Comparison of ENCODE assay signal across 14 cellular contexts in the genomic region with DNA sequence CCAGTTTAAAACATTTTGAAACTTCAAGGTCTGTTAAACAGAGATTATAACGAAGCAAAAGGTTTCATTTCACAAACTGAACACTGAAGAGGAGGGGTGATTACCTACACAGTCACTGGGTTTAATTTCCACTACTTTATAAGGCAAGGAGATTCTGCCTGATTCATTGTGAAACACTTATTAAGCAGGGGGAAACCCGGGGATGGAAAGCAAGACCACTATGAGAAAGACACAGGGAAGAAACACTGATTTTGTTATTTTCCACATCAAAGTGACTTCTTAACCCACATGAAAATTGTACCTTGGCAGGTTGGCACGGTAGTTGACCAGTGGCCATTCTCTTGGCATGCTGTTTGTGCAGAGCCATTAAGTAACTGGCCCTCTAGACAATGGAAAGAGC. TPM values are rescaled to one million over a fixed set of nuclear protein-coding genes. Genes with fewer than 3 reads are reported as not detected.
A peak's percentile ranks its signal among the peaks of the same experiment; 100 is the strongest.
DNase-seq lines count a peak whose midpoint lies in the region; ATAC-seq and FAIRE-seq lines count a peak whose summit lies in the region.
"Had no signal": no experiment of that assay in that cellular context is flagged by ENCODE, and none has a peak within 500 bp of the region (broad histone marks: within the 10 kb centered on the region; RNA-seq: fewer than 3 reads in every experiment).

No MANE protein-coding gene starts in this region.

- no peak overlapping the region for H3K27ac Mint-ChIP-seq in activated CD4-positive, alpha-beta T cell treated with anti-CD3 and anti-CD28 coated beads, Interleukin-2, amount 10 ng/mL, durations not matched to agents 7 days and 5 days

- no peak for FAIRE-seq in frontal cortex (lab: Jason Lieb, UNC)
- FAIRE-seq: A204.1 had no signal

- CTCF ChIA-PET in activated CD4-positive, alpha-beta T cell treated with anti-CD3 and anti-CD28 coated beads, Interleukin-2, amount 10 ng/mL, durations not matched to agents 7 days and 5 days (lab: Charles Lee), result interaction anchor here (0.6 to 2.6 kb wide), 3 partner anchors 106 to 118 kb away, joined by 3 to 11 read pairs (median 3); no protein-coding TSS in a partner anchor

- peak; percentile 74 for ATAC-seq in GM21390 (IDR thresholded peaks at IDR 0.05; ENCODE audit: unreplicated experiment)
- ATAC-seq in HG03565 (IDR thresholded peaks at IDR 0.05; ENCODE audit: unreplicated experiment), result peak; percentile 76
- no peak for ATAC-seq in GM19023 (IDR thresholded peaks at IDR 0.05; ENCODE audit: unreplicated experiment)

- POLR2A ChIA-PET in activated CD4-positive, alpha-beta T cell treated with anti-CD3 and anti-CD28 coated beads, Interleukin-2, amount 10 ng/mL, durations not matched to agents 7 days and 5 days (lab: Charles Lee), result no interaction called here

- no peaks in the 10 kb centered on the region for H3K36me3 Mint-ChIP-seq in activated CD4-positive, alpha-beta T cell treated with anti-CD3 and anti-CD28 coated beads, Interleukin-2, amount 10 ng/mL, durations not matched to agents 7 days and 5 days (ENCODE audit: low read depth)

- H3K4me3 Mint-ChIP-seq in activated CD4-positive, alpha-beta T cell treated with anti-CD3 and anti-CD28 coated beads, Interleukin-2, amount 10 ng/mL, durations not matched to agents 7 days and 5 days, result no peak overlapping the region

- peaks cover 42% of the 10 kb centered on the region for H3K4me1 Mint-ChIP-seq in activated CD4-positive, alpha-beta T cell treated with anti-CD3 and anti-CD28 coated beads, Interleukin-2, amount 10 ng/mL, durations not matched to agents 7 days and 5 days

- H3K9me3 Mint-ChIP-seq in activated CD4-positive, alpha-beta T cell treated with anti-CD3 and anti-CD28 coated beads, Interleukin-2, amount 10 ng/mL, durations not matched to agents 7 days and 5 days, result no peaks in the 10 kb centered on the region

- peaks cover 5% of the 10 kb centered on the region for H3K27me3 Mint-ChIP-seq in activated CD4-positive, alpha-beta T cell treated with anti-CD3 and anti-CD28 coated beads, Interleukin-2, amount 10 ng/mL, durations not matched to agents 7 days and 5 days

- DNase-seq in activated CD4-positive, alpha-beta T cell treated with anti-CD3 and anti-CD28 coated beads for 48 hours, result peak; percentile 54
- DNase-seq in activated CD4-positive, alpha-beta T cell treated with anti-CD3 and anti-CD28 coated beads, Interleukin-2, amount 10 ng/mL, durations not matched to agents 7 days and 5 days, result no peak
- peak; percentile 37 for DNase-seq in stimulated activated CD4-positive, alpha-beta T cell treated with anti-CD3 and anti-CD28 coated beads, Interleukin-1b, Interleukin-23, amount 100 ng/mL, for 48 hours
- no peak for DNase-seq in SW 1271 (lab: John Stamatoyannopoulos, UW)
- no peak for DNase-seq in frontal cortex (ENCODE audit: low spot score in 2 of 2)
- DNase-seq: effector memory CD4-positive, alpha-beta T cell; head of caudate nucleus; NCI-H1105 treated with DMSO at 0.1 percent for 48 hours; occipital lobe; SHP77 treated with DMSO at 0.1 percent for 48 hours had no signal

RNA-seq across cellular contexts. Expression of a gene that starts 8.1 kb away (rescaled TPM):
- 10 to 100 TPM; 12.2 to 15.7 TPM for total RNA-seq in activated CD4-positive, alpha-beta T cell treated with anti-CD3 and anti-CD28 coated beads, Interleukin-2, amount 10 ng/mL, durations not matched to agents 7 days and 5 days
- total RNA-seq in frontal cortex, result not detected

RNA-seq across cellular contexts. Expression of a gene that starts 35.5 kb away (rescaled TPM):
- under 1 TPM; 0.45 to 0.48 TPM for total RNA-seq in activated CD4-positive, alpha-beta T cell treated with anti-CD3 and anti-CD28 coated beads, Interleukin-2, amount 10 ng/mL, durations not matched to agents 7 days and 5 days
- total RNA-seq in frontal cortex, result not detected

Comparison
In these comparisons a context has a peak if more than half of its experiments do, and no peak if none do; other contexts are left out.
1. DNase-seq: peak in activated CD4-positive, alpha-beta T cell treated with anti-CD3 and anti-CD28 coated beads for 48 hours (single experiment) and stimulated activated CD4-positive, alpha-beta T cell treated with anti-CD3 and anti-CD28 coated beads, Interleukin-1b, Interleukin-23, amount 100 ng/mL, for 48 hours (single experiment); none in activated CD4-positive, alpha-beta T cell treated with anti-CD3 and anti-CD28 coated beads, Interleukin-2, amount 10 ng/mL, durations not matched to agents 7 days and 5 days (single experiment), SW 1271 (0 of 2) and frontal cortex (0 of 2).
2. RNA of a gene that starts 8.1 kb away (total RNA-seq): 12.2 to 15.7 TPM in activated CD4-positive, alpha-beta T cell treated with anti-CD3 and anti-CD28 coated beads, Interleukin-2, amount 10 ng/mL, durations not matched to agents 7 days and 5 days; not detected in frontal cortex (single experiment); every median in the first group is over 10 times any median in the second.